ENCODE assay signal across 12 cellular contexts in the genomic region with DNA sequence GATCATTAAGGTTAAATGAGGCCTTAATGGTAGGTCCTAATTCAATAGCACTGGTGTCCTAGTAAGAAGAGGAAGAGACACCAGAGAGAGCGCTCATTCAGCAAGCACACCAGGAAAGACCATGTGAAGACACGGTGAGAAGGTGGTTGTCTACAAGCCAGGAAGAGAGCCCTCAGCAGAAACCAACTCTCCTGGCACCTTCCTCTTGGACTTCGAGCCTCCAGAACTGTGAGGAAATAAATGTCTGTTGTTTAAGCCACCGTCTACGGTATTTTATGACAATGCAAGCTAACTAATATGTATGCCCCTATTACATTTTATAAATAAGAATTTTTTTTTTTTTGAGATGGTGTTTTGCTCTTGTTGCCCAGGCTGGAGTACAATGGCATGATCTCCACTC. TPM values are rescaled to one million over a fixed set of nuclear protein-coding genes. Genes with fewer than 3 reads are reported as not detected.
"Had no signal": no experiment of that assay in that cellular context is flagged by ENCODE, and none has a peak within 500 bp of the region (broad histone marks: within the 10 kb centered on the region; RNA-seq: fewer than 3 reads in every experiment).

No MANE protein-coding gene starts in this region.

- H3K27ac Mint-ChIP-seq: HFFc6, IgD-negative memory B cell had no signal

- H3K9me3 ChIP-seq: HAP-1 had no signal

- ATAC-seq: HCT116, HepG2 had no signal

- H3K4me2 ChIP-seq: KMS-11 had no signal

- H3K36me3 Mint-ChIP-seq: IgD-negative memory B cell had no signal

- H3K9me3 Mint-ChIP-seq: HFFc6 had no signal

- H3K27ac ChIP-seq: GM23248, HL-60, KMS-11 had no signal

- H3K4me3 Mint-ChIP-seq: HFFc6, IgD-negative memory B cell had no signal

- H3K36me3 ChIP-seq: HAP-1 had no signal

- FAIRE-seq: H54, HepG2 had no signal

- H3K4me3 ChIP-seq: GM23248, HAP-1 had no signal

- H2AFZ ChIP-seq: GM23248 had no signal

- DNase-seq: GM23248, GOT3, HFFc6, KBM-7 had no signal

- H3K9ac ChIP-seq: GM23248, KMS-11 had no signal

RNA-seq across cellular contexts. Expression of a gene that starts 59.3 kb away (rescaled TPM):
- total RNA-seq: GM23248, HepG2, HFFc6, HT1080 had no signal
- polyA plus RNA-seq: GM23248, HepG2, IgD-negative memory B cell had no signal
